ENCODE assay signal across 1 cellular context in the genomic region with DNA sequence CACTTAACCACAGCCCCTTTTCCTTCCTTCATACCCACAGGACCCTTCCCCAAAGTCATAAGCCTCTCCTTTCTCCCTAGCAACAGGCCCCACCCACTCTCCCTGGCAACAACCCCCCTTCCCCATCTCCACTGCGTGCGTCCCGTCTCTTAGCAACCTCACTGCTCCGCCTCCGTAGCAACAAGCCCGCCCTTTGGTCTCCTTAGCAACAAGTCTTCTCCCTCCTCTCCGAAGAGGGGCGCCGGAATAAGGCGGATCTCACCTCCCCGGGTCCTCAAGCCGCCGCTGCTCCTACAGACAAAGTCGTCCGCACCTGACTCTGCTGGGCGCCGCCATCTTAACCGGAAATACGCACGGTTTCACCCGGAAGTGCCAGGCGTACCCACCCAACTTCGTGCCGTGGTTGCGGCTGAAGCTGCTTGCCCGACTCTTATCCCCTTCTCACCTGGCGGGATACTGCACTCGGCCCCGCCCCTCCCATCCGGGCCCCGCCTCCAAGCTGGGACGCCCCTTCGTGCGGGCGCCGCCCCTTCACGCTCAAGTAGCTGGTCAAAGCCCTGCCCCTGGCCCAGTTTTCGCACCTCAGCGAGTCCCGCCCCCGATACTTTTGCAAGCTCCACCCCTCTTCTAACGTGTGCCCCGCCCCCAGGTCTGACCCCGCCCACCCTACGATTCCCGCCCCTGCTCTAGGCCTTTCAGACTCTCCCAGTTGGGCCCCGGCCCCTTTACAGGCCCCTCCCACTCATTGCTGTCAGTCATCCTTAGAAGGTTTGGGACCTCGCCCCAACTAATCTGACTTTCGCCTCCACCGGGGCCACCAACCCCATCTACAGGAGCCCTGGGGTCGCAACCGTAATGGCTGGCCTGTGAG.
TF ChIP-seq lines count a peak whose summit lies in the region.

A gene with protein sequence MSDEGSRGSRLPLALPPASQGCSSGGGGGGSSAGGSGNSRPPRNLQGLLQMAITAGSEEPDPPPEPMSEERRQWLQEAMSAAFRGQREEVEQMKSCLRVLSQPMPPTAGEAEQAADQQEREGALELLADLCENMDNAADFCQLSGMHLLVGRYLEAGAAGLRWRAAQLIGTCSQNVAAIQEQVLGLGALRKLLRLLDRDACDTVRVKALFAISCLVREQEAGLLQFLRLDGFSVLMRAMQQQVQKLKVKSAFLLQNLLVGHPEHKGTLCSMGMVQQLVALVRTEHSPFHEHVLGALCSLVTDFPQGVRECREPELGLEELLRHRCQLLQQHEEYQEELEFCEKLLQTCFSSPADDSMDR (minus strand): TSS at position 338 of the 871 bp plus-strand sequence. CDS start 502 bp downstream, outside the sequence.

TF ChIP-seq in SK-N-SH, 30 proteins besides CTCF, POLR2A, EP300 and RAD21 (continued from another document):
- TF ChIP-seq PBX3 (IDR thresholded peaks at IDR 0.05): peak; percentile 84
- no peak for TF ChIP-seq FOXJ3 (CRISPR knock-in tag; IDR thresholded peaks at IDR 0.05)
- TF ChIP-seq NFIC (IDR thresholded peaks at IDR 0.05; ENCODE audit: borderline replicate concordance): no peak
- TF ChIP-seq TEAD4 (IDR thresholded peaks at IDR 0.05; ENCODE audit: borderline replicate concordance, insufficient read depth): no peak
- no peak for TF ChIP-seq RXRA (IDR thresholded peaks at IDR 0.05; ENCODE audit: borderline replicate concordance, low read depth)
- TF ChIP-seq NRF1 (IDR thresholded peaks at IDR 0.05; ENCODE audit: low read depth, low read length): no peak
- TF ChIP-seq CHD2 (IDR thresholded peaks at IDR 0.05; ENCODE audit: low read length, partially characterized antibody): peak; percentile 66
- TF ChIP-seq JUND (IDR thresholded peaks at IDR 0.05): no peak
- TF ChIP-seq MEF2A (IDR thresholded peaks at IDR 0.05; ENCODE audit: borderline replicate concordance, low read depth): no peak
- no peak for TF ChIP-seq GATA2 (CRISPR knock-in tag; IDR thresholded peaks at IDR 0.05)
- no peak for TF ChIP-seq FOXM1 (IDR thresholded peaks at IDR 0.05; ENCODE audit: low read depth)
- no peak for TF ChIP-seq TCF12 (IDR thresholded peaks at IDR 0.05)
- TF ChIP-seq YY1 (IDR thresholded peaks at IDR 0.05; ENCODE audit: low read depth): peak; percentile 99
- no peak for TF ChIP-seq ZBTB33 (IDR thresholded peaks at IDR 0.05; ENCODE audit: borderline replicate concordance, low read depth)
- TF ChIP-seq USF2 (IDR thresholded peaks at IDR 0.05; ENCODE audit: borderline replicate concordance, low read depth, low read length): no peak
